In the genomic region with DNA sequence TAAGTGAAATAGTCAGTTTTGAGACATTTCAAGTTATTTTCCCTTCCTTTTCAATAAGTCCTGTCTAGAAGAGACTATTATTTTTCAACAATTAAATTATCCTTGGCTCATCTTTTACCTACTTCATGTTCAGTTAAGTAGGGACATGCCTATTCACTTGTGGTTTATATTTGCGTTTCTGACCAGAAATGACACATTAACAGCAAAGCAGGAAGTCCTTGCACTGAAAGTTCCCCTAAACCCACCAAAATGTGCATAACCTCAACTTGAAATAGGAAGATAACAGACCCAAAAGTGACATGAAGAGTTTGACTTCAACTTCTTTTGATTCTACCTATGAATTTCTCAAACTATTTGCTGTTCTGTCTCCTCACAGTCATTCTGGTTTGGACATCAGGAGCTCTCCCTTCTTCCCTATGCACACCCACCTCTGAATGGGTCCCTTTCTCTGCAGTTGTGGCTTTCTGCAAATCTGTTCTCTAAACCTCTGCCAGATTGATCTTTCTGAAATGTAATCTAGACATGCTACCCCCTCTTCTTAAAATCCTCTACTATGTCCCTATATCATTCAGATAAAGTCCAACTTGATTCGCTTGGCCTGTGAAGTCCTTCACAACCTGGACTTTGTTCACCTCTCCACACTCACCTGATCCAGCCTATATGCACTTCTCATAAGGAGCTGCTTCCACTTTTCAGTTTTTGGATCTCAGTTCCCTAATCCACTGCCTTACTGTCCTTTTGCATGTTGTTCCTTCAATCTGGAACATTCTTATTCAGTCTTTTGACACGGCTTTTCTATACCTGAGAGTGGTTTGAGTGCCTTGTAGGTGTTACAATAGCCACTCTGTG, we compare ENCODE assay signal across 11 cellular contexts.
DNase-seq lines count a peak whose midpoint lies in the region; ATAC-seq and TF ChIP-seq lines count a peak whose summit lies in the region.
"Had no signal": no experiment of that assay in that cellular context is flagged by ENCODE, and none has a peak within 500 bp of the region (broad histone marks: within the 10 kb centered on the region; RNA-seq: fewer than 3 reads in every experiment).

No MANE protein-coding gene starts in this region.

- H3K9me3 Mint-ChIP-seq in activated naive CD4-positive, alpha-beta T cell treated with anti-CD3 and anti-CD28 coated beads, Interleukin-2, amount 10 ng/mL, durations not matched to agents 7 days and 5 days, result peaks cover 4% of the 10 kb centered on the region

- no peak overlapping the region for H3K4me3 Mint-ChIP-seq in activated naive CD4-positive, alpha-beta T cell treated with anti-CD3 and anti-CD28 coated beads, Interleukin-2, amount 10 ng/mL, durations not matched to agents 7 days and 5 days
- H3K4me3 Mint-ChIP-seq: endodermal cell had no signal

- no peaks in the 10 kb centered on the region for H3K4me1 Mint-ChIP-seq in activated naive CD4-positive, alpha-beta T cell treated with anti-CD3 and anti-CD28 coated beads, Interleukin-2, amount 10 ng/mL, durations not matched to agents 7 days and 5 days

- no peak for TF ChIP-seq CTCF in GM12864 (IDR thresholded peaks at IDR 0.05; ENCODE audit: low read depth, low read length, missing control alignments)

- H3K27me3 Mint-ChIP-seq in activated naive CD4-positive, alpha-beta T cell treated with anti-CD3 and anti-CD28 coated beads, Interleukin-2, amount 10 ng/mL, durations not matched to agents 7 days and 5 days, result no peaks in the 10 kb centered on the region

- CTCF ChIA-PET in activated naive CD4-positive, alpha-beta T cell treated with anti-CD3 and anti-CD28 coated beads, Interleukin-2, amount 10 ng/mL, durations not matched to agents 7 days and 5 days (lab: Charles Lee), result no interaction called here

- ATAC-seq in GM19397 (IDR thresholded peaks at IDR 0.05; ENCODE audit: unreplicated experiment) (peak; percentile 90), HG02840 (IDR thresholded peaks at IDR 0.05; ENCODE audit: low FRiP score, unreplicated experiment) (peak; percentile 97), HG03521 (IDR thresholded peaks at IDR 0.05; ENCODE audit: unreplicated experiment) (peak; percentile 73)

- no peak overlapping the region for H3K27ac Mint-ChIP-seq in activated naive CD4-positive, alpha-beta T cell treated with anti-CD3 and anti-CD28 coated beads, Interleukin-2, amount 10 ng/mL, durations not matched to agents 7 days and 5 days
- H3K27ac Mint-ChIP-seq: endodermal cell had no signal

- H3K36me3 Mint-ChIP-seq in activated naive CD4-positive, alpha-beta T cell treated with anti-CD3 and anti-CD28 coated beads, Interleukin-2, amount 10 ng/mL, durations not matched to agents 7 days and 5 days, result no peaks in the 10 kb centered on the region

- H3K4me3 ChIP-seq in GM12864 (ENCODE audit: low read depth, low read length), result no peak overlapping the region

- DNase-seq in GM12864 (ENCODE audit: low read depth) (peak; percentile 10), midbrain (lab: John Stamatoyannopoulos, UW) (no peak), NCI-H1694 treated with DMSO at 0.1 percent for 48 hours (lab: John Stamatoyannopoulos, UW) (no peak), GDM1 (lab: John Stamatoyannopoulos, UW) (no peak)
- no peak for DNase-seq in activated naive CD4-positive, alpha-beta T cell treated with anti-CD3 and anti-CD28 coated beads, Interleukin-2, amount 10 ng/mL, durations not matched to agents 7 days and 5 days
- DNase-seq: ACHN, endodermal cell, T-helper 2 cell had no signal
